In the genomic region with DNA sequence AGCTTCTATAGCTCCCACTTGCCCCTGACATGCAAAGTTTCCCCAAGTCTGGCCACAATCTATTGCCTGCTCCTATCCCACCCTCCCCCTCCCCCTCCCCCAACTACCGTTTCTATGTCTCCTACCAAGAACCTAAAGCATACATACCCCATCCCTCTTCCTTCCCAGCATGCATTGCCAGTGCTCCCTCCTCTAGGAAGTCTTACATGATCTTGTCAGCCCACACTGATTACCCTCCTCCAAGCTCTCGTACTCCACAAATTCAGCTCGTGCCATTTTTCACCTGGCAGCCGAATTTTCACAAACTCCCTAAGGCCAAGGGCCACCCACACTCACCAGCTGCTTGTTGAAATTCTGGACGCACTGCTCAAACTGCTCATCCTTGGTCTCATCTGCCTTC, we compare ENCODE assay signal across 22 cellular contexts. TPM values are rescaled to one million over a fixed set of nuclear protein-coding genes. Genes with fewer than 3 reads are reported as not detected.
DNase-seq lines count a peak whose midpoint lies in the region; ATAC-seq and TF ChIP-seq lines count a peak whose summit lies in the region.
"Had no signal": no experiment of that assay in that cellular context is flagged by ENCODE, and none has a peak within 500 bp of the region (broad histone marks: within the 10 kb centered on the region; RNA-seq: fewer than 3 reads in every experiment).

No MANE protein-coding gene starts in this region.

- H3K27ac ChIP-seq in angular gyrus (ENCODE audit: low read depth, low read length): peak overlapping the region; percentile 89
- peak overlapping the region; percentile 95 for H3K27ac ChIP-seq in vagina
- no peak overlapping the region for H3K27ac ChIP-seq in ovary
- H3K27ac ChIP-seq: epithelial cell of prostate, left ventricle myocardium inferior had no signal

- no peak for DNase-seq in natural killer cell
- no peak for DNase-seq in natural killer cell treated with Interleukin-12 subunit alpha and Interleukin-12 subunit beta and Interleukin-15 and Interleukin-18, amount 100 ng/mL, for 72 hours (ENCODE audit: low spot score)
- DNase-seq in vagina (ENCODE audit: extremely low spot score in 2 of 2): no peak
- no peak for DNase-seq in ovary
- no peak for DNase-seq in AG08396 (ENCODE audit: low spot score)
- DNase-seq in sciatic nerve (ENCODE audit: low spot score): no peak
- DNase-seq: activated gamma-delta T cell treated with Interleukin-2 at 50 U/mL for 16 hours; DND-41; left ventricle myocardium inferior; NCI-H1417 treated with DMSO at 0.1 percent for 48 hours; NCI-H526; SHP77 treated with DMSO at 0.1 percent for 48 hours; stimulated activated CD8-positive, alpha-beta memory T cell treated with anti-CD3 and anti-CD28 coated beads, Interleukin-4, amount 100 ng/mL, for 48 hours; trophoblast cell had no signal

- H3K27me3 Mint-ChIP-seq in natural killer cell (ENCODE audit: low read depth in 2 of 2) (no peaks in the 10 kb centered on the region), nephron (ENCODE audit: low read depth) (no peaks in the 10 kb centered on the region)
- H3K27me3 Mint-ChIP-seq in natural killer cell treated with Interleukin-12 subunit alpha and Interleukin-12 subunit beta and Interleukin-15 and Interleukin-18, amount 100 ng/mL, for 72 hours: no peaks in the 10 kb centered on the region
- H3K27me3 Mint-ChIP-seq: brain, progenitor cell of endocrine pancreas had no signal

- H3K27ac Mint-ChIP-seq in natural killer cell (peak overlapping the region; percentile 29 to 97), nephron (peak overlapping the region in 2 of 3 experiments; percentile 37 to 77)
- peak overlapping the region in 1 of 2 donors; percentile 72 for H3K27ac Mint-ChIP-seq in natural killer cell treated with Interleukin-12 subunit alpha and Interleukin-12 subunit beta and Interleukin-15 and Interleukin-18, amount 100 ng/mL, for 72 hours
- H3K27ac Mint-ChIP-seq: dendritic cell treated with granulocyte-macrophage colony-stimulating factor and Interleukin-4, amounts not matched to agents 40 ng/mL and 50 ng/mL, for 4 days; progenitor cell of endocrine pancreas had no signal

- peaks cover 83% of the 10 kb centered on the region for H3K4me1 ChIP-seq in vagina
- H3K4me1 ChIP-seq in ovary (ENCODE audit: insufficient read depth): peaks cover 13% of the 10 kb centered on the region

- H3K4me3 Mint-ChIP-seq in natural killer cell (no peak overlapping the region), nephron (no peak overlapping the region)
- no peak overlapping the region for H3K4me3 Mint-ChIP-seq in natural killer cell treated with Interleukin-12 subunit alpha and Interleukin-12 subunit beta and Interleukin-15 and Interleukin-18, amount 100 ng/mL, for 72 hours
- H3K4me3 Mint-ChIP-seq: brain; dendritic cell treated with granulocyte-macrophage colony-stimulating factor and Interleukin-4, amounts not matched to agents 40 ng/mL and 50 ng/mL, for 4 days had no signal

- no peak for ATAC-seq in natural killer cell
- no peak for ATAC-seq in natural killer cell treated with Interleukin-12 subunit alpha and Interleukin-12 subunit beta and Interleukin-15 and Interleukin-18, amount 100 ng/mL, for 72 hours
- no peak for ATAC-seq in sciatic nerve
- ATAC-seq: gastroesophageal sphincter had no signal

- WGBS in ovary, 3 donors: 74 to 88% (median 76%) methylated on average over 5 of the region's 5 CpGs

- peaks cover 57 to 82% of the 10 kb centered on the region in 2 donors for H3K4me1 Mint-ChIP-seq in natural killer cell
- H3K4me1 Mint-ChIP-seq in natural killer cell treated with Interleukin-12 subunit alpha and Interleukin-12 subunit beta and Interleukin-15 and Interleukin-18, amount 100 ng/mL, for 72 hours (ENCODE audit: low read depth in 2 of 2): peaks cover 34 to 51% of the 10 kb centered on the region in 2 donors
- peaks cover 71% of the 10 kb centered on the region for H3K4me1 Mint-ChIP-seq in nephron

- TF ChIP-seq EP300 in ovary (IDR thresholded peaks at IDR 0.05): no peak

- TF ChIP-seq POLR2A in vagina (IDR thresholded peaks at IDR 0.05) (no peak), ovary (IDR thresholded peaks at IDR 0.05) (no peak)

- H3K4me3 ChIP-seq in vagina (no peak overlapping the region), ovary (no peak overlapping the region)
- H3K4me3 ChIP-seq: gastroesophageal sphincter, left ventricle myocardium inferior, smooth muscle cell had no signal

- H3K36me3 ChIP-seq in vagina: no peaks in the 10 kb centered on the region
- H3K36me3 ChIP-seq in ovary: no peaks in the 10 kb centered on the region
- H3K36me3 ChIP-seq: left ventricle myocardium inferior had no signal

- H3K9me3 ChIP-seq in vagina (no peaks in the 10 kb centered on the region), ovary (no peaks in the 10 kb centered on the region)
- H3K9me3 ChIP-seq: gastroesophageal sphincter, left ventricle myocardium inferior had no signal

- intact Hi-C loops in natural killer cell (cut with micrococcal nuclease): no loop called here
- intact Hi-C loops in vagina (cut with DNase I): no loop called here
- intact Hi-C loops in ovary (cut with DNase I): no loop called here
- intact Hi-C loops in sciatic nerve (cut with DNase I): no loop called here

- no peak for TF ChIP-seq CTCF in natural killer cell (IDR thresholded peaks at IDR 0.05)
- TF ChIP-seq CTCF in nephron (IDR thresholded peaks at IDR 0.05; ENCODE audit: unreplicated experiment in 3 of 3): no peak
- TF ChIP-seq CTCF in vagina (IDR thresholded peaks at IDR 0.05): no peak
- TF ChIP-seq CTCF in ovary (IDR thresholded peaks at IDR 0.05): no peak

- H3K27me3 ChIP-seq in vagina: no peaks in the 10 kb centered on the region
- no peaks in the 10 kb centered on the region for H3K27me3 ChIP-seq in ovary
- H3K27me3 ChIP-seq: gastroesophageal sphincter had no signal

- H3K36me3 Mint-ChIP-seq in natural killer cell (no peaks in the 10 kb centered on the region), nephron (ENCODE audit: low read depth) (peaks cover 9% of the 10 kb centered on the region)
- H3K36me3 Mint-ChIP-seq in natural killer cell treated with Interleukin-12 subunit alpha and Interleukin-12 subunit beta and Interleukin-15 and Interleukin-18, amount 100 ng/mL, for 72 hours: no peaks in the 10 kb centered on the region
- H3K36me3 Mint-ChIP-seq: brain had no signal

- H3K9me3 Mint-ChIP-seq in natural killer cell (no peaks in the 10 kb centered on the region), nephron (no peaks in the 10 kb centered on the region)
- no peaks in the 10 kb centered on the region for H3K9me3 Mint-ChIP-seq in natural killer cell treated with Interleukin-12 subunit alpha and Interleukin-12 subunit beta and Interleukin-15 and Interleukin-18, amount 100 ng/mL, for 72 hours
- H3K9me3 Mint-ChIP-seq: brain; dendritic cell treated with granulocyte-macrophage colony-stimulating factor and Interleukin-4, amounts not matched to agents 40 ng/mL and 50 ng/mL, for 4 days had no signal

RNA-seq across cellular contexts. Expression of gene BIN1, which starts 30.7 kb away (rescaled TPM):
- total RNA-seq in natural killer cell: 100 to 1,000 TPM in 2 of 3 donors, 10 to 100 TPM in 1; 73.5 to 131 (median 107) TPM
- 10 to 100 TPM; 18.0 to 35.9 TPM for total RNA-seq in natural killer cell treated with Interleukin-12 subunit alpha and Interleukin-12 subunit beta and Interleukin-15 and Interleukin-18, amount 100 ng/mL, for 72 hours
- 60.9 TPM for total RNA-seq in vagina
- total RNA-seq in ovary: 10 to 100 TPM; 25.2 to 77.3 (median 57.6) TPM
- polyA plus RNA-seq in ovary: 10 to 100 TPM; 16.7 to 32.6 TPM
- 62.8 TPM for total RNA-seq in sciatic nerve

Comparison
In these comparisons a context has a peak if more than half of its experiments do, and no peak if none do; other contexts are left out.
1. H3K27ac ChIP-seq: peak in angular gyrus (single experiment) and vagina (single experiment); none in ovary (0 of 2).